In the genomic region with DNA sequence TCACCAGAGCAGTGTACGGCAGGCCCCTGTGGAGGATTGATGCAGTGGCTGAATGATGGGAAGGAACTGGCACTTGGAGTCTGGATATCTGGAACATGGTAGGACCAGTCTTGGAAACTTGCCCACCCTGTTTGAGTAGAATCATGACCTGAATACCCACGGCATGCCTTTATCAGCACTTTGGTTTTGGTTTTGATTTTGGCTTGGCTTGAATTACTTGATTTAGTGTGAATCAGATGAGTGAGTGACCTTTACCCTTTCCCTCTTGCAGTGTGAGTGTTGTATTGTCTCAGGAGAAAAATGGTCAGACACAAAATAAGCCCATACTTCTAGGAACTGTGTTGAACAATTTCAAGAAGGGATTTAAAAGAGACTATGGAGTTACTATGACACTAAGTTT, we compare ENCODE assay signal across 15 cellular contexts.
"Had no signal": no experiment of that assay in that cellular context is flagged by ENCODE, and none has a peak within 500 bp of the region (broad histone marks: within the 10 kb centered on the region; RNA-seq: fewer than 3 reads in every experiment).

No MANE protein-coding gene starts in this region.

- H3K4me3 ChIP-seq: lung had no signal

- H3K27ac ChIP-seq: brain microvascular endothelial cell, parathyroid adenoma had no signal

- H3K79me2 ChIP-seq: parathyroid adenoma had no signal

- H3K4me1 ChIP-seq: parathyroid adenoma had no signal

- H2AFZ ChIP-seq: parathyroid adenoma had no signal

- DNase-seq: activated CD4-positive, alpha-beta T cell treated with anti-CD3 and anti-CD28 coated beads for 48 hours; activated CD8-positive, alpha-beta memory T cell treated with anti-CD3 and anti-CD28 coated beads, Interleukin-2, amount 50 U/mL, for 4 hours; activated CD8-positive, alpha-beta T cell treated with anti-CD3 and anti-CD28 coated beads, Interleukin-2, amount 10 ng/mL, durations not matched to agents 7 days and 5 days; activated naive CD4-positive, alpha-beta T cell; activated naive CD8-positive, alpha-beta T cell treated with anti-CD3 and anti-CD28 coated beads, Interleukin-2, amount 10 ng/mL, durations not matched to agents 7 days and 5 days; brain microvascular endothelial cell; effector CD8-positive, alpha-beta T cell; foreskin melanocyte; left colon; naive B cell; stimulated activated CD4-positive, alpha-beta T cell treated with anti-CD3 and anti-CD28 coated beads, Interleukin-12 subunit alpha, Interleukin-12 subunit beta, amount 100 ng/mL, for 4 hours; stimulated activated CD4-positive, alpha-beta T cell treated with anti-CD3 and anti-CD28 coated beads, Interleukin-2, amount 100 ng/mL, for 24 hours; T-helper 17 cell had no signal

- H3K36me3 ChIP-seq: brain microvascular endothelial cell had no signal

- H3K9ac ChIP-seq: parathyroid adenoma had no signal

- H3K27me3 ChIP-seq: brain microvascular endothelial cell had no signal

- ATAC-seq: activated CD8-positive, alpha-beta T cell treated with anti-CD3 and anti-CD28 coated beads, Interleukin-2, amount 10 ng/mL, durations not matched to agents 7 days and 5 days; left colon had no signal
